Comparison of ENCODE assay signal across 11 cellular contexts in the genomic region with DNA sequence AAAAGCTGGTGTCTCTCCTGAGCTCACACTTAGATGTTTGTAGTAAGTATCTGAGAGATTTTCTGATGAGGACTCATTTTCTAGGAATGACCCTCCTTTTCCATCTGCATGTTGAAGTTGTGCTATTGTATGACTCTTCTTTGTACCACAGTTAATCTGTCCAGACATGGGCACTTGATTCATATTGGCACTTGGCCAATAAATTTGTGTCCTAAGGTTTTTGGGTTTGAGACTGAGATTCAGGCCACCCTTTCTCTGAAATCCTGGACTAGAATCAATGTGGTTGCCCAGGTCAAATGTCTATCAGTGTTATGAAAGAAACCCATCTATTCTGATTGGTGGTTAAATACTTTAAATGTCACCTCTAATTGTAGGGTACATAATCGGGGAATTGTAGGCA.
"Had no signal": no experiment of that assay in that cellular context is flagged by ENCODE, and none has a peak within 500 bp of the region (broad histone marks: within the 10 kb centered on the region; RNA-seq: fewer than 3 reads in every experiment).

No MANE protein-coding gene starts in this region.

- H3K9ac ChIP-seq: GM23248 had no signal

- DNase-seq: GM23248, GOT3, H7, H9, HCEC 1CT, HFFc6 had no signal

- H3K9me3 ChIP-seq: HAP-1 had no signal

- H3K27ac ChIP-seq: GM23248 had no signal

- ATAC-seq: GM23338, HCT116 had no signal

- H3K4me1 ChIP-seq: HAP-1 had no signal

- H3K27ac Mint-ChIP-seq: GM23338, H9, HFFc6 had no signal

- H3K4me3 ChIP-seq: GM23248, GM23338, HAP-1 had no signal

- H2AFZ ChIP-seq: GM23248, GM23338 had no signal

- H3K36me3 ChIP-seq: HAP-1 had no signal

- FAIRE-seq: H1, H54 had no signal

- H3K4me1 Mint-ChIP-seq: GM23338, H9 had no signal

- H3K4me2 ChIP-seq: GM23338 had no signal

- H3K4me3 Mint-ChIP-seq: GM23338, H9, HFFc6 had no signal
